In the genomic region with DNA sequence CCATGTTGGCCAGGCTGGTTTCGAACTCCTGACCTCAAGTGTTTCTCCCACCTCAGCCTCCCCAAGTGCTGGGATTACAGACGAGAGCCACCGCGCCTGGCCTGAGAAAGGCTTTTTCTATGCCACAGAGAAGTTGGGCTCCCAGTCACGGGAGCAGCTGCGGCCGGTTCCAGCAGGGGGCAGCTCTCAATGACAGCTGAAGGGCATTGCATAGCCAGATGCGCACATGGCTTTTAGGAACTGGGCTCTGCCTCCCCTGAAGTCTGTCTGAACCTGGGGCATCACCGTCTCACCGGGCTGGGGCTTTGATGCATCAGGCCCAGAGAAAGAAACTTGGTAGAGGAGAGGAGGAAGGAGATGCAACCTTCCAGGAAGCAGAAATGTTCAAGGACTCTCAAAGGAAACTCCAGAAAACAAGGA, we compare ENCODE assay signal across 1 cellular context.
A peak's percentile ranks its signal among the peaks of the same experiment; 100 is the strongest.
TF ChIP-seq lines count a peak whose summit lies in the region.

No MANE protein-coding gene starts in this region.

TF ChIP-seq in HepG2, 621 proteins besides CTCF, POLR2A, EP300 and RAD21 (continued from another document and continues in another):
- TF ChIP-seq, protein P1, sequence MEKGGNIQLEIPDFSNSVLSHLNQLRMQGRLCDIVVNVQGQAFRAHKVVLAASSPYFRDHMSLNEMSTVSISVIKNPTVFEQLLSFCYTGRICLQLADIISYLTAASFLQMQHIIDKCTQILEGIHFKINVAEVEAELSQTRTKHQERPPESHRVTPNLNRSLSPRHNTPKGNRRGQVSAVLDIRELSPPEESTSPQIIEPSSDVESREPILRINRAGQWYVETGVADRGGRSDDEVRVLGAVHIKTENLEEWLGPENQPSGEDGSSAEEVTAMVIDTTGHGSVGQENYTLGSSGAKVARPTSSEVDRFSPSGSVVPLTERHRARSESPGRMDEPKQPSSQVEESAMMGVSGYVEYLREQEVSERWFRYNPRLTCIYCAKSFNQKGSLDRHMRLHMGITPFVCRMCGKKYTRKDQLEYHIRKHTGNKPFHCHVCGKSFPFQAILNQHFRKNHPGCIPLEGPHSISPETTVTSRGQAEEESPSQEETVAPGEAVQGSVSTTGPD (CRISPR knock-in tag; IDR thresholded peaks at IDR 0.05) = no peak
- TF ChIP-seq, protein P2, sequence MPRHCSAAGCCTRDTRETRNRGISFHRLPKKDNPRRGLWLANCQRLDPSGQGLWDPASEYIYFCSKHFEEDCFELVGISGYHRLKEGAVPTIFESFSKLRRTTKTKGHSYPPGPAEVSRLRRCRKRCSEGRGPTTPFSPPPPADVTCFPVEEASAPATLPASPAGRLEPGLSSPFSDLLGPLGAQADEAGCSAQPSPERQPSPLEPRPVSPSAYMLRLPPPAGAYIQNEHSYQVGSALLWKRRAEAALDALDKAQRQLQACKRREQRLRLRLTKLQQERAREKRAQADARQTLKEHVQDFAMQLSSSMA (CRISPR knock-in tag; IDR thresholded peaks at IDR 0.05) = no peak
- TF ChIP-seq, protein P3, sequence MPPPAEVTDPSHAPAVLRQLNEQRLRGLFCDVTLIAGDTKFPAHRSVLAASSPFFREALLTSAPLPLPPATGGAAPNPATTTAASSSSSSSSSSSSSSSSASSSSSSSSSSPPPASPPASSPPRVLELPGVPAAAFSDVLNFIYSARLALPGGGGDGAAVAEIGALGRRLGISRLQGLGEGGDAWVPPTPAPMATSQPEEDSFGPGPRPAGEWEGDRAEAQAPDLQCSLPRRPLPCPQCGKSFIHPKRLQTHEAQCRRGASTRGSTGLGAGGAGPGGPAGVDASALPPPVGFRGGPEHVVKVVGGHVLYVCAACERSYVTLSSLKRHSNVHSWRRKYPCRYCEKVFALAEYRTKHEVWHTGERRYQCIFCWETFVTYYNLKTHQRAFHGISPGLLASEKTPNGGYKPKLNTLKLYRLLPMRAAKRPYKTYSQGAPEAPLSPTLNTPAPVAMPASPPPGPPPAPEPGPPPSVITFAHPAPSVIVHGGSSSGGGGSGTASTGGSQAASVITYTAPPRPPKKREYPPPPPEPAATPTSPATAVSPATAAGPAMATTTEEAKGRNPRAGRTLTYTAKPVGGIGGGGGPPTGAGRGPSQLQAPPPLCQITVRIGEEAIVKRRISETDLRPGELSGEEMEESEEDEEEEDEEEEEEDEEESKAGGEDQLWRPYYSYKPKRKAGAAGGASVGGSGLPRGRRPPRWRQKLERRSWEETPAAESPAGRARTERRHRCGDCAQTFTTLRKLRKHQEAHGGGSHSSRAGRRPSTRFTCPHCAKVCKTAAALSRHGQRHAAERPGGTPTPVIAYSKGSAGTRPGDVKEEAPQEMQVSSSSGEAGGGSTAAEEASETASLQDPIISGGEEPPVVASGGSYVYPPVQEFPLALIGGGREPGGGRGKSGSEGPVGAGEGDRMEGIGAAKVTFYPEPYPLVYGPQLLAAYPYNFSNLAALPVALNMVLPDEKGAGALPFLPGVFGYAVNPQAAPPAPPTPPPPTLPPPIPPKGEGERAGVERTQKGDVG (CRISPR knock-in tag; IDR thresholded peaks at IDR 0.05; ENCODE audit: borderline replicate concordance) = 0 out of 2 replicates have a peak, but pooled peaks have one; percentile 27
- TF ChIP-seq, protein P4, sequence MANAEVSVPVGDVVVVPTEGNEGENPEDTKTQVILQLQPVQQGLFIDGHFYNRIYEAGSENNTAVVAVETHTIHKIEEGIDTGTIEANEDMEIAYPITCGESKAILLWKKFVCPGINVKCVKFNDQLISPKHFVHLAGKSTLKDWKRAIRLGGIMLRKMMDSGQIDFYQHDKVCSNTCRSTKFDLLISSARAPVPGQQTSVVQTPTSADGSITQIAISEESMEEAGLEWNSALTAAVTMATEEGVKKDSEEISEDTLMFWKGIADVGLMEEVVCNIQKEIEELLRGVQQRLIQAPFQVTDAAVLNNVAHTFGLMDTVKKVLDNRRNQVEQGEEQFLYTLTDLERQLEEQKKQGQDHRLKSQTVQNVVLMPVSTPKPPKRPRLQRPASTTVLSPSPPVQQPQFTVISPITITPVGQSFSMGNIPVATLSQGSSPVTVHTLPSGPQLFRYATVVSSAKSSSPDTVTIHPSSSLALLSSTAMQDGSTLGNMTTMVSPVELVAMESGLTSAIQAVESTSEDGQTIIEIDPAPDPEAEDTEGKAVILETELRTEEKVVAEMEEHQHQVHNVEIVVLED (CRISPR knock-in tag; IDR thresholded peaks at IDR 0.05; ENCODE audit: borderline replicate concordance) = no peak
- TF ChIP-seq ATF7 (IDR thresholded peaks at IDR 0.05) (no peak), ATF7 (CRISPR knock-in tag; IDR thresholded peaks at IDR 0.05) (no peak), ATRX (CRISPR knock-in tag; IDR thresholded peaks at IDR 0.05; ENCODE audit: borderline replicate concordance) (no peak), NFIB (CRISPR knock-in tag; IDR thresholded peaks at IDR 0.05; ENCODE audit: borderline replicate concordance) (no peak), FOXA1 (IDR thresholded peaks at IDR 0.05) (no peak), FOXA1 (CRISPR knock-in tag; IDR thresholded peaks at IDR 0.05) (no peak), ZHX1 (CRISPR knock-in tag; IDR thresholded peaks at IDR 0.05; ENCODE audit: low read depth) (no peak), THAP8 (CRISPR knock-in tag; IDR thresholded peaks at IDR 0.05; ENCODE audit: borderline replicate concordance) (no peak), NFIC (IDR thresholded peaks at IDR 0.05; ENCODE audit: low read length) (no peak), EZH2 (conservative IDR thresholded peaks at IDR 0.05; ENCODE audit: low read depth, low read length) (no peak), ZNF781 (CRISPR knock-in tag; IDR thresholded peaks at IDR 0.05; ENCODE audit: borderline replicate concordance, not compliant biosample characterization) (no peak), NFATC3 (CRISPR knock-in tag; IDR thresholded peaks at IDR 0.05) (no peak), ZNF546 (CRISPR knock-in tag; conservative IDR thresholded peaks at IDR 0.05) (no peak), KAT2B (IDR thresholded peaks at IDR 0.05; ENCODE audit: borderline replicate concordance, low read depth, low read length) (no peak), HNF1A (IDR thresholded peaks at IDR 0.05; ENCODE audit: low read depth) (no peak), HNF1A (CRISPR knock-in tag; IDR thresholded peaks at IDR 0.05; ENCODE audit: borderline replicate concordance) (0 out of 2 replicates have a peak, but pooled peaks have one; percentile 9), RFX1 (IDR thresholded peaks at IDR 0.05) (no peak), ZNF225 (CRISPR knock-in tag; IDR thresholded peaks at IDR 0.05) (0 out of 2 replicates have a peak, but pooled peaks have one; percentile 41), CENPBD1 (CRISPR knock-in tag; IDR thresholded peaks at IDR 0.05; ENCODE audit: borderline replicate concordance, low read depth) (no peak), PHF8 (CRISPR knock-in tag; IDR thresholded peaks at IDR 0.05) (no peak; the same call in 1 of the 2 replicates), ZBTB3 (CRISPR knock-in tag; IDR thresholded peaks at IDR 0.05; ENCODE audit: borderline replicate concordance, low read depth) (no peak), ZNF567 (CRISPR knock-in tag; IDR thresholded peaks at IDR 0.05; ENCODE audit: borderline replicate concordance) (no peak), HMGA1 (CRISPR knock-in tag; conservative IDR thresholded peaks at IDR 0.05) (no peak), MIER2 (CRISPR knock-in tag; IDR thresholded peaks at IDR 0.05) (no peak), ZSCAN25 (CRISPR knock-in tag; IDR thresholded peaks at IDR 0.05) (no peak), HOXA3 (CRISPR knock-in tag; IDR thresholded peaks at IDR 0.05) (peak; percentile 72; the same call in 1 of the 2 replicates), ZKSCAN1 (IDR thresholded peaks at IDR 0.05; ENCODE audit: low read length) (no peak), ZNF543 (CRISPR knock-in tag; IDR thresholded peaks at IDR 0.05) (no peak), AKAP8 (CRISPR knock-in tag; IDR thresholded peaks at IDR 0.05) (0 out of 2 replicates have a peak, but pooled peaks have one; percentile 44), ZNF782 (CRISPR knock-in tag; IDR thresholded peaks at IDR 0.05; ENCODE audit: borderline replicate concordance) (no peak), ZNF614 (CRISPR knock-in tag; IDR thresholded peaks at IDR 0.05; ENCODE audit: borderline replicate concordance) (no peak), SALL2 (CRISPR knock-in tag; IDR thresholded peaks at IDR 0.05) (peak; percentile 78; the same call in 1 of the 2 replicates), BRD4 (CRISPR knock-in tag; IDR thresholded peaks at IDR 0.05) (0 out of 2 replicates have a peak, but pooled peaks have one; percentile 28), ZMYM4 (CRISPR knock-in tag; IDR thresholded peaks at IDR 0.05) (peak; percentile 38; the same call in 1 of the 2 replicates)
- TF ChIP-seq, protein P5, sequence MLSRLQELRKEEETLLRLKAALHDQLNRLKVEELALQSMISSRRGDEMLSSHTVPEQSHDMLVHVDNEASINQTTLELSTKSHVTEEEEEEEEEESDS (CRISPR knock-in tag; IDR thresholded peaks at IDR 0.05; ENCODE audit: borderline replicate concordance) = no peak
- TF ChIP-seq, protein P6, sequence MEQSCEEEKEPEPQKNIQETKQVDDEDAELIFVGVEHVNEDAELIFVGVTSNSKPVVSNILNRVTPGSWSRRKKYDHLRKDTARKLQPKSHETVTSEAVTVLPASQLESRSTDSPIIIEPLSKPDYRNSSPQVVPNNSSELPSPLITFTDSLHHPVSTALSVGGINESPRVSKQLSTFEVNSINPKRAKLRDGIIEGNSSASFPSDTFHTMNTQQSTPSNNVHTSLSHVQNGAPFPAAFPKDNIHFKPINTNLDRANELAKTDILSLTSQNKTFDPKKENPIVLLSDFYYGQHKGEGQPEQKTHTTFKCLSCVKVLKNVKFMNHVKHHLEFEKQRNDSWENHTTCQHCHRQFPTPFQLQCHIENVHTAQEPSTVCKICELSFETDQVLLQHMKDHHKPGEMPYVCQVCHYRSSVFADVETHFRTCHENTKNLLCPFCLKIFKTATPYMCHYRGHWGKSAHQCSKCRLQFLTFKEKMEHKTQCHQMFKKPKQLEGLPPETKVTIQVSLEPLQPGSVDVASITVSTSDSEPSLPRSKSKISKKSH (CRISPR knock-in tag; IDR thresholded peaks at IDR 0.05; ENCODE audit: borderline replicate concordance) = no peak
- TF ChIP-seq, protein P7, sequence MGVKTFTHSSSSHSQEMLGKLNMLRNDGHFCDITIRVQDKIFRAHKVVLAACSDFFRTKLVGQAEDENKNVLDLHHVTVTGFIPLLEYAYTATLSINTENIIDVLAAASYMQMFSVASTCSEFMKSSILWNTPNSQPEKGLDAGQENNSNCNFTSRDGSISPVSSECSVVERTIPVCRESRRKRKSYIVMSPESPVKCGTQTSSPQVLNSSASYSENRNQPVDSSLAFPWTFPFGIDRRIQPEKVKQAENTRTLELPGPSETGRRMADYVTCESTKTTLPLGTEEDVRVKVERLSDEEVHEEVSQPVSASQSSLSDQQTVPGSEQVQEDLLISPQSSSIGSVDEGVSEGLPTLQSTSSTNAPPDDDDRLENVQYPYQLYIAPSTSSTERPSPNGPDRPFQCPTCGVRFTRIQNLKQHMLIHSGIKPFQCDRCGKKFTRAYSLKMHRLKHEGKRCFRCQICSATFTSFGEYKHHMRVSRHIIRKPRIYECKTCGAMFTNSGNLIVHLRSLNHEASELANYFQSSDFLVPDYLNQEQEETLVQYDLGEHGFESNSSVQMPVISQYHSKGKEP (CRISPR knock-in tag; IDR thresholded peaks at IDR 0.05) = no peak
